In genomic region chr20:45395114-45395415, GRCh38 we compare ENCODE assay signal across 35 cellular contexts. TPM values are rescaled to one million over a fixed set of nuclear protein-coding genes. Genes with fewer than 3 reads are reported as not detected.
"Had no signal": no experiment of that assay in that cellular context is flagged by ENCODE, and none has a peak within 500 bp of the region (broad histone marks: within the 10 kb centered on the region; RNA-seq: fewer than 3 reads in every experiment).

No MANE protein-coding gene starts in this region.

- DNase-seq: activated CD4-positive, alpha-beta memory T cell treated with anti-CD3 and anti-CD28 coated beads for 36 hours; activated CD4-positive, alpha-beta T cell treated with anti-CD3 and anti-CD28 coated beads for 36 hours; activated CD4-positive, alpha-beta T cell treated with anti-CD3 and anti-CD28 coated beads, Interleukin-2, amount 10 ng/mL, durations not matched to agents 24 days and 14 days; activated CD4-positive, CD25-positive, alpha-beta regulatory T cell; activated CD4-positive, CD25-positive, alpha-beta regulatory T cell treated with anti-CD3 and anti-CD28 coated beads, Interleukin-2, amount 50 U/mL, for 72 hours; activated CD8-positive, alpha-beta memory T cell treated with anti-CD3 and anti-CD28 coated beads, Interleukin-2, amount 10 ng/mL, durations not matched to agents 7 days and 5 days; activated CD8-positive, alpha-beta memory T cell treated with anti-CD3 and anti-CD28 coated beads, Interleukin-2, amount 50 U/mL, for 4 hours; activated CD8-positive, alpha-beta T cell treated with anti-CD3 and anti-CD28 coated beads, Interleukin-2, amount 10 ng/mL, durations not matched to agents 7 days and 5 days; activated effector memory CD4-positive, alpha-beta T cell treated with anti-CD3 and anti-CD28 coated beads, Interleukin-2, amount 50 U/mL, for 16 hours; activated naive CD4-positive, alpha-beta T cell treated with anti-CD3 and anti-CD28 coated beads for 36 hours; activated naive CD8-positive, alpha-beta T cell treated with anti-CD3 and anti-CD28 coated beads for 36 hours; activated naive CD8-positive, alpha-beta T cell treated with anti-CD3 and anti-CD28 coated beads, Interleukin-2, amount 50 U/mL, for 24 hours; activated T-cell treated with anti-CD3 and anti-CD28 coated beads, Interleukin-2, amount 50 U/mL, for 1 hour; activated T-cell treated with anti-CD3 and anti-CD28 coated beads, Interleukin-2, amount 50 U/mL, for 48 hours; adrenal gland; amygdala; central memory CD4-positive, alpha-beta T cell; cerebellar nuclear complex; colonic mucosa; effector CD8-positive, alpha-beta T cell; esophagus squamous epithelium; foreskin melanocyte; T-helper 2 cell had no signal

- H3K4me1 ChIP-seq: adrenal gland, ascending aorta, breast epithelium, colonic mucosa, esophagus squamous epithelium, gastroesophageal sphincter had no signal

- H3K27me3 ChIP-seq: adrenal gland, ascending aorta, breast epithelium, cardiac muscle cell, colonic mucosa, esophagus squamous epithelium, gastroesophageal sphincter had no signal

- ATAC-seq: activated CD4-positive, alpha-beta T cell treated with anti-CD3 and anti-CD28 coated beads for 36 hours; activated CD8-positive, alpha-beta memory T cell treated with anti-CD3 and anti-CD28 coated beads, Interleukin-2, amount 10 ng/mL, durations not matched to agents 7 days and 5 days; activated CD8-positive, alpha-beta T cell treated with anti-CD3 and anti-CD28 coated beads, Interleukin-2, amount 10 ng/mL, durations not matched to agents 7 days and 5 days; activated naive CD8-positive, alpha-beta T cell treated with anti-CD3 and anti-CD28 coated beads, Interleukin-2, amount 50 U/mL, for 24 hours; gastroesophageal sphincter had no signal

- H3K36me3 ChIP-seq: adrenal gland, ascending aorta, breast epithelium, cardiac muscle cell, colonic mucosa had no signal

- H3K27ac ChIP-seq: adrenal gland, ascending aorta, breast epithelium, cardiac muscle cell, colonic mucosa, epithelial cell of prostate, esophagus squamous epithelium, gastroesophageal sphincter had no signal

- H3K9me3 ChIP-seq: ascending aorta, breast epithelium, colonic mucosa, gastroesophageal sphincter had no signal

- H3K4me3 ChIP-seq: adrenal gland, ascending aorta, breast epithelium, cardiac muscle cell, colonic mucosa, esophagus squamous epithelium, gastroesophageal sphincter had no signal

RNA-seq across cellular contexts. Expression of gene TP53TG5, which starts 16.9 kb away (rescaled TPM):
- total RNA-seq: activated T-helper 2 cell treated with anti-CD3 and anti-CD28 coated beads, Interferon-gamma antibody, Interleukin-2, Interleukin-4, amounts not matched to agents 10 μg/mL and 5 μg/mL and 100 μg/mL, durations not matched to agents 14 hours and 24 hours and 36 hours; ascending aorta; dermis microvascular lymphatic vessel endothelial cell; endothelial cell of umbilical vein; esophagus squamous epithelium; fibroblast of lung; fibroblast of villous mesenchyme; gastroesophageal sphincter; glomerular endothelial cell; T-helper 1 cell treated with Interleukin-12 subunit alpha and Interleukin-12 subunit beta and Interleukin-4 antibody, amounts not matched to agents 30 ng/mL and 1 ng/mL, for 36 hours had no signal
- polyA plus RNA-seq: endothelial cell of umbilical vein had no signal
